ENCODE assay signal across 8 cellular contexts in genomic region chr6:90286884-90287488, GRCh38. TPM values are rescaled to one million over a fixed set of nuclear protein-coding genes. Genes with fewer than 3 reads are reported as not detected.
DNase-seq lines count a peak whose midpoint lies in the region; ATAC-seq and TF ChIP-seq lines count a peak whose summit lies in the region.

No MANE protein-coding gene starts in this region.

- POLR2A ChIA-PET in activated CD4-positive, alpha-beta memory T cell treated with anti-CD3 and anti-CD28 coated beads for 36 hours (lab: Charles Lee), result interaction anchor here (1.0 to 6.1 kb wide), 5 partner anchors 9 to 192 kb away, joined by 3 to 52 read pairs (median 3); no protein-coding TSS in a partner anchor

- peak; percentile 51 to 74 for TF ChIP-seq CTCF in fibroblast of lung (conservative IDR thresholded peaks at IDR 0.05 in 1 of 2, IDR thresholded peaks at IDR 0.05 in 1 of 2; ENCODE audit: low read depth in 1 of 2, low read length in 2 of 2)

- intact Hi-C loops in activated CD4-positive, alpha-beta memory T cell treated with anti-CD3 and anti-CD28 coated beads for 36 hours (cut with micrococcal nuclease), result loop anchor here (1.0 to 10.0 kb wide), 3 partner anchors 106 to 462 kb away; partner anchors contain the start of gene CASP8AP2

- DNase-seq in NCI-H2107 treated with DMSO at 0.1 percent for 48 hours (lab: John Stamatoyannopoulos, UW; ENCODE audit: unreplicated experiment) (peak; percentile 17), NCI-H2107 (lab: John Stamatoyannopoulos, UW) (no peak), NCI-H1694 (lab: John Stamatoyannopoulos, UW) (peak; percentile 15), fibroblast of lung (ENCODE audit: low read depth in 2 of 2) (peak; percentile 19 to 44)
- DNase-seq in activated CD4-positive, alpha-beta memory T cell treated with anti-CD3 and anti-CD28 coated beads for 36 hours, result peak; percentile 81

- no peak overlapping the region for H2AFZ ChIP-seq in fibroblast of lung (ENCODE audit: low read length)

- no peak overlapping the region for H3K9ac ChIP-seq in fibroblast of lung (ENCODE audit: insufficient read depth, low read length)
- no peak overlapping the region for H3K9ac ChIP-seq in skeletal muscle tissue (ENCODE audit: low read depth in 1 of 3, low read length in 3 of 3)

- no peaks in the 10 kb centered on the region for H4K20me1 ChIP-seq in fibroblast of lung (ENCODE audit: control insufficient read depth, extremely low read depth, insufficient read depth, low read length)

- H3K27me3 Mint-ChIP-seq in activated CD4-positive, alpha-beta memory T cell treated with anti-CD3 and anti-CD28 coated beads for 36 hours, result no peaks in the 10 kb centered on the region

- H3K36me3 ChIP-seq in fibroblast of lung (ENCODE audit: control insufficient read depth, insufficient read depth, low read length), result no peaks in the 10 kb centered on the region
- no peaks in the 10 kb centered on the region for H3K36me3 ChIP-seq in skeletal muscle tissue (ENCODE audit: control insufficient read depth in 3 of 3, insufficient read depth in 3 of 3, low read length in 3 of 3)

- no peak overlapping the region for H3K4me2 ChIP-seq in fibroblast of lung (ENCODE audit: extremely low read depth, insufficient read depth, low read length)

- no peak overlapping the region for H3K4me3 ChIP-seq in fibroblast of lung (replicated peaks in 1 of 4; ENCODE audit: control extremely low read depth in 1 of 4, insufficient read depth in 1 of 4, low read depth in 3 of 4, low read length in 4 of 4)
- no peak overlapping the region for H3K4me3 ChIP-seq in skeletal muscle tissue (ENCODE audit: low read length in 3 of 3)

- H3K79me2 ChIP-seq in fibroblast of lung (ENCODE audit: control insufficient read depth, insufficient read depth, low read length), result no peaks in the 10 kb centered on the region

- ATAC-seq in GM21515 (IDR thresholded peaks at IDR 0.05; ENCODE audit: unreplicated experiment) (no peak), HG03108 (IDR thresholded peaks at IDR 0.05; ENCODE audit: unreplicated experiment) (no peak)

- H3K9me3 ChIP-seq in fibroblast of lung (ENCODE audit: control insufficient read depth, insufficient read depth, low read depth, low read length) (no peaks in the 10 kb centered on the region), skeletal muscle tissue (ENCODE audit: control insufficient read depth in 3 of 3, low read length in 3 of 3) (no peaks in the 10 kb centered on the region)

- H3K27ac Mint-ChIP-seq in activated CD4-positive, alpha-beta memory T cell treated with anti-CD3 and anti-CD28 coated beads for 36 hours, result peak overlapping the region; percentile 65

- H3K27me3 ChIP-seq in fibroblast of lung (ENCODE audit: control insufficient read depth, insufficient read depth, low read length) (no peaks in the 10 kb centered on the region), skeletal muscle tissue (ENCODE audit: control insufficient read depth in 3 of 3, insufficient read depth in 3 of 3, low read length in 3 of 3) (no peaks in the 10 kb centered on the region)

- H3K27ac ChIP-seq in fibroblast of lung (ENCODE audit: insufficient read depth, low read length) (no peak overlapping the region), skeletal muscle tissue (ENCODE audit: low read depth, low read length) (peak overlapping the region; percentile 95)

- CTCF ChIA-PET in activated CD4-positive, alpha-beta memory T cell treated with anti-CD3 and anti-CD28 coated beads for 36 hours (lab: Charles Lee), result interaction anchor here (0.6 to 8.9 kb wide), 23 partner anchors 9 to 346 kb away, joined by 3 to 144 read pairs (median 4); partner anchors contain the start of gene BACH2

- H3K9me3 Mint-ChIP-seq in activated CD4-positive, alpha-beta memory T cell treated with anti-CD3 and anti-CD28 coated beads for 36 hours, result peaks cover 2% of the 10 kb centered on the region

- H3K4me3 Mint-ChIP-seq in activated CD4-positive, alpha-beta memory T cell treated with anti-CD3 and anti-CD28 coated beads for 36 hours, result peak overlapping the region; percentile 42

- H3K4me1 ChIP-seq in fibroblast of lung (ENCODE audit: control insufficient read depth, extremely low read depth, insufficient read depth, low read length) (peaks cover 2% of the 10 kb centered on the region), skeletal muscle tissue (ENCODE audit: control insufficient read depth in 3 of 3, insufficient read depth in 3 of 3, low read length in 3 of 3) (peaks cover 31 to 45% (median 37%) of the 10 kb centered on the region in 3 donors)

- H3K36me3 Mint-ChIP-seq in activated CD4-positive, alpha-beta memory T cell treated with anti-CD3 and anti-CD28 coated beads for 36 hours, result peaks cover 44% of the 10 kb centered on the region

- H3K4me1 Mint-ChIP-seq in activated CD4-positive, alpha-beta memory T cell treated with anti-CD3 and anti-CD28 coated beads for 36 hours (ENCODE audit: low read depth), result peaks cover 93% of the 10 kb centered on the region

RNA-seq across cellular contexts. Expression of gene BACH2, which starts 9.7 kb away (rescaled TPM):
- 10 to 100 TPM; 49.2 to 55.4 TPM for total RNA-seq in activated CD4-positive, alpha-beta memory T cell treated with anti-CD3 and anti-CD28 coated beads for 36 hours
- total RNA-seq in fibroblast of lung, result 1.5 and 2.6 TPM in 2 replicates
- 2.2 TPM in 2 replicates for polyA plus RNA-seq in fibroblast of lung
- polyA plus RNA-seq in fibroblast of lung (2012), result 1.8 and 2.2 TPM in 2 replicates
- 4.0 and 5.5 TPM in 2 replicates for polyA minus RNA-seq in fibroblast of lung (ENCODE audit: low replicate concordance)
- total RNA-seq in skeletal muscle tissue, result 3.7 TPM

Comparison
In these comparisons a context has a peak if more than half of its experiments do, and no peak if none do; other contexts are left out.
1. RNA of gene BACH2, which starts 9.7 kb away (total RNA-seq): 49.2 to 55.4 TPM in activated CD4-positive, alpha-beta memory T cell treated with anti-CD3 and anti-CD28 coated beads for 36 hours; 3.7 TPM in skeletal muscle tissue (single experiment) and 1.5 to 2.6 TPM in fibroblast of lung; every median in the first group is over 10 times any median in the second.